11 cellular contexts compared by ENCODE assay signal in the genomic region with DNA sequence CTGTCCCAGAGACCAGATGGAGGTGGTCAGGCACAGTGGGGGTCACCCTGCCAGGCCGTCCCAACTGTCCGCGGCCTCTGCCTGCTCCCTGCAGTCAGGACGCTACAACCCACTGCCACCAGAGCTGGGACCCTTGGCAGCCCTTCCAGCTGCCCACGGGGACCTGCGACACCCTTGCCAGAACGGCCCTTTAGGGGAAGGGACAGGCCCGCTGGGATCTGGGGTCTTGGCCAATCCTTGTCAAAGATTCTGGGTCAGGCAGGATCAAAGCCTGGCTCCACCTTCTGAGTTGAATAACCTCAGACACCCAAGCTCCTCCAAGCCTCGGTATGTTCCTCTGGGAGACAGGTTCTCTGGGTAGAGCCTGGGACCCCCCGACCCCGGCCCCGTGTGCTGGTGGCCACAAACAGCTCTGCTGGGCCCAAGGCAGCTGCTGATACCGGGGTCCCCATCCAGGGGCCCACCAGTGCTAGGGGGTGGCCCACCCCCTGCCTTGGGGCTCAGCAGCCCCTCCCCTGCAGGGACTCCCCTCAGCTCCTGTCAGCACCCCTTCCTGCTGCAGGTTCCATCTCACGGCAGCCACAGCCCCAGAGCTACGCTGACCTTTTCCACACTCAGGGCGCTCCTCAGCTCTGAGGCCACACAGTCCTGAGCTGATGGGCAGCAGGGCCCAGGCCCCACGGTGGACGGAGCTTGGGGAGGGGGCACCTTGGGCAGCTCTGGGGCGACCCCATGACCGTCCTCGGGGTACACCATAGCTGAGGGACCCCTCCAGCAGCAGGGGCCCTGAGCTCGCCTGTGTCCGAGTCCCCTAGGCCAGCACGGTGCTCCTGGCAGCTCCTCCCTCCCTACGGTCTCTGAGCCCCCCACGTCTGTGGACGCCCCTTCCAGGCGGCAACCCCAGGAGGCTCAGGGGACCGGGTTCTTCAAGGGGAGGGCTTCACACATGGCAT. TPM values are rescaled to one million over a fixed set of nuclear protein-coding genes. Genes with fewer than 3 reads are reported as not detected.
DNase-seq lines count a peak whose midpoint lies in the region; ATAC-seq and TF ChIP-seq lines count a peak whose summit lies in the region.
"Had no signal": no experiment of that assay in that cellular context is flagged by ENCODE, and none has a peak within 500 bp of the region (broad histone marks: within the 10 kb centered on the region; RNA-seq: fewer than 3 reads in every experiment).

No MANE protein-coding gene starts in this region.

- H3K4me1 ChIP-seq in fibroblast of lung (ENCODE audit: control insufficient read depth, extremely low read depth, insufficient read depth, low read length) (peaks cover 23% of the 10 kb centered on the region), muscle layer of duodenum (ENCODE audit: control insufficient read depth in 1 of 2, insufficient read depth in 2 of 2, low read length in 2 of 2) (peaks cover 0 to 7% of the 10 kb centered on the region in 2 donors), tibial nerve (peaks cover 0 to 78% (median 35%) of the 10 kb centered on the region in 4 donors), SK-N-SH (ENCODE audit: control insufficient read depth in 1 of 2, insufficient read depth in 2 of 2, low read depth in 1 of 2, low read length in 1 of 2) (peaks cover 0 to 17% of the 10 kb centered on the region in 2 experiments; a peak in 1 of 4 replicates)

- H3K9me3 Mint-ChIP-seq in WTC11 = no peaks in the 10 kb centered on the region
- H3K9me3 Mint-ChIP-seq in activated CD4-positive, alpha-beta T cell treated with anti-CD3 and anti-CD28 coated beads, Interleukin-2, amount 10 ng/mL, durations not matched to agents 24 days and 14 days = no peaks in the 10 kb centered on the region
- H3K9me3 Mint-ChIP-seq: central memory CD8-positive, alpha-beta T cell; stimulated activated naive CD8-positive, alpha-beta T cell treated with anti-CD3 and anti-CD28 coated beads, Interleukin-15, Interleukin-2, amounts not matched to agents 100 ng/mL and 50 ng/mL, for 24 hours had no signal

- no peaks in the 10 kb centered on the region for H3K9me3 ChIP-seq in fibroblast of lung (ENCODE audit: control insufficient read depth, insufficient read depth, low read depth, low read length)
- no peaks in the 10 kb centered on the region for H3K9me3 ChIP-seq in muscle layer of duodenum (ENCODE audit: control insufficient read depth in 1 of 2, low read length in 2 of 2)
- H3K9me3 ChIP-seq in tibial nerve = no peaks in the 10 kb centered on the region
- H3K9me3 ChIP-seq in SK-N-SH = no peaks in the 10 kb centered on the region

- no peaks in the 10 kb centered on the region for H3K9me2 ChIP-seq in SK-N-SH

- no peaks in the 10 kb centered on the region for H3K4me1 Mint-ChIP-seq in WTC11
- H3K4me1 Mint-ChIP-seq in activated CD4-positive, alpha-beta T cell treated with anti-CD3 and anti-CD28 coated beads, Interleukin-2, amount 10 ng/mL, durations not matched to agents 24 days and 14 days = no peaks in the 10 kb centered on the region
- H3K4me1 Mint-ChIP-seq: central memory CD8-positive, alpha-beta T cell had no signal

- H3K4me2 ChIP-seq in fibroblast of lung (ENCODE audit: extremely low read depth, insufficient read depth, low read length) (peak overlapping the region; percentile 70), SK-N-SH (no peak overlapping the region)

- TF ChIP-seq RAD21 in SK-N-SH (IDR thresholded peaks at IDR 0.05; ENCODE audit: low read length) = no peak

- peaks cover 67% of the 10 kb centered on the region for H3K79me2 ChIP-seq in fibroblast of lung (ENCODE audit: control insufficient read depth, insufficient read depth, low read length)
- peaks cover 31% of the 10 kb centered on the region; the same call in 1 of the 2 replicates for H3K79me2 ChIP-seq in SK-N-SH (ENCODE audit: insufficient read depth)

- H2AFZ ChIP-seq in fibroblast of lung (ENCODE audit: low read length) (no peak overlapping the region), SK-N-SH (ENCODE audit: low read depth) (no peak overlapping the region)

- no peaks in the 10 kb centered on the region for H3K27me3 ChIP-seq in fibroblast of lung (ENCODE audit: control insufficient read depth, insufficient read depth, low read length)
- no peaks in the 10 kb centered on the region for H3K27me3 ChIP-seq in muscle layer of duodenum (ENCODE audit: low read depth, low read length)
- H3K27me3 ChIP-seq in tibial nerve = no peaks in the 10 kb centered on the region
- H3K27me3 ChIP-seq in SK-N-SH (ENCODE audit: insufficient read depth) = no peaks in the 10 kb centered on the region

- H4K20me1 ChIP-seq in fibroblast of lung (ENCODE audit: control insufficient read depth, extremely low read depth, insufficient read depth, low read length) = no peaks in the 10 kb centered on the region
- H4K20me1 ChIP-seq in SK-N-SH (ENCODE audit: insufficient read depth) = peaks cover 44% of the 10 kb centered on the region

- H3K27me3 Mint-ChIP-seq in WTC11 (ENCODE audit: low read depth) = no peaks in the 10 kb centered on the region
- no peaks in the 10 kb centered on the region for H3K27me3 Mint-ChIP-seq in activated CD4-positive, alpha-beta T cell treated with anti-CD3 and anti-CD28 coated beads, Interleukin-2, amount 10 ng/mL, durations not matched to agents 24 days and 14 days
- H3K27me3 Mint-ChIP-seq: central memory CD8-positive, alpha-beta T cell; stimulated activated naive CD8-positive, alpha-beta T cell treated with anti-CD3 and anti-CD28 coated beads, Interleukin-15, Interleukin-2, amounts not matched to agents 100 ng/mL and 50 ng/mL, for 24 hours had no signal

- H3K4me3 Mint-ChIP-seq in WTC11 = no peak overlapping the region
- H3K4me3 Mint-ChIP-seq in activated CD4-positive, alpha-beta T cell treated with anti-CD3 and anti-CD28 coated beads, Interleukin-2, amount 10 ng/mL, durations not matched to agents 24 days and 14 days = no peak overlapping the region
- H3K4me3 Mint-ChIP-seq: central memory CD8-positive, alpha-beta T cell; stimulated activated naive CD8-positive, alpha-beta T cell treated with anti-CD3 and anti-CD28 coated beads, Interleukin-15, Interleukin-2, amounts not matched to agents 100 ng/mL and 50 ng/mL, for 24 hours had no signal

- WGBS in tibial nerve, 2 donors = 61 to 69% methylated on average over 26 to 29 of the region's 29 CpGs
- 91% methylated on average over 8 of the region's 29 CpGs for WGBS in SK-N-SH (ENCODE audit: low lambda C conversion rate)

- H3K9ac ChIP-seq in fibroblast of lung (ENCODE audit: insufficient read depth, low read length) (peak overlapping the region; percentile 90), SK-N-SH (no peak overlapping the region)

- H3K27ac ChIP-seq in fibroblast of lung (ENCODE audit: insufficient read depth, low read length) (peak overlapping the region; percentile 99), muscle layer of duodenum (ENCODE audit: low read length) (peak overlapping the region; percentile 82), tibial nerve (peak overlapping the region; percentile 71 to 96 (median 92)), SK-N-SH (ENCODE audit: low read depth in 2 of 2, low read length in 1 of 2) (no peak overlapping the region; a peak in 1 of 4 replicates)

- DNase-seq in WTC11 (ENCODE audit: low spot score) = no peak
- no peak for DNase-seq in fibroblast of lung (ENCODE audit: low read depth in 2 of 2)
- DNase-seq in tibial nerve (ENCODE audit: low spot score in 2 of 2) = no peak
- DNase-seq in activated CD4-positive, alpha-beta T cell treated with anti-CD3 and anti-CD28 coated beads, Interleukin-2, amount 10 ng/mL, durations not matched to agents 24 days and 14 days = no peak
- no peak for DNase-seq in LoVo (ENCODE audit: low spot score)
- DNase-seq in kidney tubule cell (ENCODE audit: low spot score) = no peak
- DNase-seq in SK-N-SH = no peak
- DNase-seq: activated CD8-positive, alpha-beta memory T cell treated with anti-CD3 and anti-CD28 coated beads for 24 hours had no signal

- H3F3A ChIP-seq in SK-N-SH (replicated peaks; ENCODE audit: insufficient read depth) = no peaks in the 10 kb centered on the region

- peak overlapping the region; percentile 53; the same call in 1 of the 2 replicates for H3K27ac Mint-ChIP-seq in WTC11
- no peak overlapping the region for H3K27ac Mint-ChIP-seq in activated CD4-positive, alpha-beta T cell treated with anti-CD3 and anti-CD28 coated beads, Interleukin-2, amount 10 ng/mL, durations not matched to agents 24 days and 14 days
- H3K27ac Mint-ChIP-seq: stimulated activated naive CD8-positive, alpha-beta T cell treated with anti-CD3 and anti-CD28 coated beads, Interleukin-15, Interleukin-2, amounts not matched to agents 100 ng/mL and 50 ng/mL, for 24 hours had no signal

- CTCF ChIA-PET in WTC11 (lab: Charles Lee) (interaction anchor here (0.9 to 2.1 kb wide), 6 partner anchors 26 to 154 kb away, joined by 3 to 13 read pairs (median 4); no protein-coding TSS in a partner anchor), SK-N-SH (lab: Yijun Ruan, JAX) (interaction anchor here (1.1 to 2.2 kb wide), 3 partner anchors 23 to 43 kb away, joined by 3 to 9 read pairs (median 3); no protein-coding TSS in a partner anchor)

- TF ChIP-seq CTCF in WTC11 (IDR thresholded peaks at IDR 0.05) (no peak), fibroblast of lung (conservative IDR thresholded peaks at IDR 0.05 in 1 of 2, IDR thresholded peaks at IDR 0.05 in 1 of 2; ENCODE audit: low read depth in 1 of 2, low read length in 2 of 2) (no peak), tibial nerve (IDR thresholded peaks at IDR 0.05) (no peak), SK-N-SH (IDR thresholded peaks at IDR 0.05) (no peak)

- H3K36me3 ChIP-seq in fibroblast of lung (ENCODE audit: control insufficient read depth, insufficient read depth, low read length) (peaks cover 26% of the 10 kb centered on the region), muscle layer of duodenum (ENCODE audit: control insufficient read depth in 1 of 2, insufficient read depth in 2 of 2, low read length in 2 of 2) (peaks cover 4 to 18% of the 10 kb centered on the region in 2 donors), tibial nerve (peaks cover 0 to 41% (median 6%) of the 10 kb centered on the region in 3 donors), SK-N-SH (replicated peaks in 1 of 2; ENCODE audit: control insufficient read depth in 1 of 2, insufficient read depth in 2 of 2, low read length in 1 of 2) (peaks cover 0 to 11% of the 10 kb centered on the region in 2 experiments)

- intact Hi-C loops in activated CD4-positive, alpha-beta T cell treated with anti-CD3 and anti-CD28 coated beads, Interleukin-2, amount 10 ng/mL, durations not matched to agents 24 days and 14 days (cut with micrococcal nuclease) = no loop called here

- POLR2A ChIA-PET in WTC11 (lab: Charles Lee) (no interaction called here), SK-N-SH (lab: Yijun Ruan, JAX) (interaction anchor here (0.6 to 1.5 kb wide), 2 partner anchors 8 to 25 kb away, joined by 3 to 4 read pairs; no protein-coding TSS in a partner anchor)

- TF ChIP-seq POLR2A in tibial nerve (IDR thresholded peaks at IDR 0.05) = no peak

- H3K4me3 ChIP-seq in fibroblast of lung (replicated peaks in 1 of 4; ENCODE audit: control extremely low read depth in 1 of 4, insufficient read depth in 1 of 4, low read depth in 3 of 4, low read length in 4 of 4) = peak overlapping the region in 2 of 4 experiments; percentile 7 to 56
- H3K4me3 ChIP-seq in muscle layer of duodenum (ENCODE audit: low read depth in 1 of 2, low read length in 2 of 2) = peak overlapping the region; percentile 21 to 26
- peak overlapping the region in 3 of 4 donors; percentile 7 to 50 (median 41) for H3K4me3 ChIP-seq in tibial nerve
- H3K4me3 ChIP-seq in SK-N-SH (ENCODE audit: low read depth in 2 of 2, low read length in 1 of 2) = no peak overlapping the region

- ATAC-seq in WTC11 = no peak

- no peak for TF ChIP-seq EP300 in tibial nerve (IDR thresholded peaks at IDR 0.05)
- no peak for TF ChIP-seq EP300 in SK-N-SH (IDR thresholded peaks at IDR 0.05; ENCODE audit: borderline replicate concordance in 1 of 2, low read depth in 1 of 2, low read length in 1 of 2)

- peaks cover 12% of the 10 kb centered on the region for H3K36me3 Mint-ChIP-seq in WTC11
- peaks cover 11% of the 10 kb centered on the region for H3K36me3 Mint-ChIP-seq in activated CD4-positive, alpha-beta T cell treated with anti-CD3 and anti-CD28 coated beads, Interleukin-2, amount 10 ng/mL, durations not matched to agents 24 days and 14 days (ENCODE audit: low read depth)

RNA-seq across cellular contexts. Expression of gene SBNO2, which starts 18.4 kb away (rescaled TPM):
- total RNA-seq in WTC11 (2021) (40.7 to 57.3 TPM (median 48.0 TPM) in 3 replicates), fibroblast of lung (49.6 and 55.8 TPM in 2 replicates), tibial nerve (100 to 1,000 TPM in 1 of 4 donors, 10 to 100 TPM in 3; 26.6 to 105 (median 39.3) TPM)
- polyA plus RNA-seq in fibroblast of lung (12.6 and 14.3 TPM in 2 replicates), SK-N-SH (2012; rRNA removed) (15.7 and 18.3 TPM in 2 replicates)
- 33.0 and 34.3 TPM in 2 replicates for polyA plus RNA-seq in fibroblast of lung (2012)
- polyA minus RNA-seq in fibroblast of lung (ENCODE audit: low replicate concordance) = 72.0 and 92.9 TPM in 2 replicates
- total RNA-seq in activated CD4-positive, alpha-beta T cell treated with anti-CD3 and anti-CD28 coated beads, Interleukin-2, amount 10 ng/mL, durations not matched to agents 24 days and 14 days = 97.1 and 98.9 TPM in 2 replicates
- polyA plus RNA-seq in SK-N-SH (2012; cell fraction: cytosol; rRNA removed) = 4.5 and 9.3 TPM in 2 replicates
- polyA plus RNA-seq in SK-N-SH (2012; cell fraction: nucleus; rRNA removed) = 69.0 and 70.1 TPM in 2 replicates

RNA-seq across cellular contexts. Expression of gene STK11, which starts 50.0 kb away (rescaled TPM):
- total RNA-seq in WTC11 (2021) (106 to 112 TPM (median 106 TPM) in 3 replicates), fibroblast of lung (96.6 and 100 TPM in 2 replicates), tibial nerve (10 to 100 TPM; 52.5 to 91.2 (median 68.7) TPM)
- polyA plus RNA-seq in fibroblast of lung (23.7 TPM in 2 replicates), SK-N-SH (2012; rRNA removed) (53.5 and 55.5 TPM in 2 replicates)
- polyA plus RNA-seq in fibroblast of lung (2012) = 32.9 and 34.7 TPM in 2 replicates
- polyA minus RNA-seq in fibroblast of lung (ENCODE audit: low replicate concordance) = 24.9 and 42.8 TPM in 2 replicates
- 70.3 and 70.9 TPM in 2 replicates for total RNA-seq in activated CD4-positive, alpha-beta T cell treated with anti-CD3 and anti-CD28 coated beads, Interleukin-2, amount 10 ng/mL, durations not matched to agents 24 days and 14 days
- 27.7 and 37.8 TPM in 2 replicates for polyA plus RNA-seq in SK-N-SH (2012; cell fraction: cytosol; rRNA removed)
- 173 and 201 TPM in 2 replicates for polyA plus RNA-seq in SK-N-SH (2012; cell fraction: nucleus; rRNA removed)

RNA-seq across cellular contexts. Expression of gene GPX4, which starts 51.8 kb away (rescaled TPM):
- 363 to 377 TPM (median 368 TPM) in 3 replicates for total RNA-seq in WTC11 (2021)
- 428 and 430 TPM in 2 replicates for total RNA-seq in fibroblast of lung
- polyA plus RNA-seq in fibroblast of lung = 325 and 473 TPM in 2 replicates
- polyA plus RNA-seq in fibroblast of lung (2012) = 392 and 625 TPM in 2 replicates
- polyA minus RNA-seq in fibroblast of lung (ENCODE audit: low replicate concordance) = 298 and 306 TPM in 2 replicates
- total RNA-seq in tibial nerve = 100 to 1,000 TPM; 337 to 518 (median 493) TPM
- 225 and 239 TPM in 2 replicates for total RNA-seq in activated CD4-positive, alpha-beta T cell treated with anti-CD3 and anti-CD28 coated beads, Interleukin-2, amount 10 ng/mL, durations not matched to agents 24 days and 14 days
- 566 and 925 TPM in 2 replicates for polyA plus RNA-seq in SK-N-SH (2012; rRNA removed)
- polyA plus RNA-seq in SK-N-SH (2012; cell fraction: cytosol; rRNA removed) = 591 and 700 TPM in 2 replicates
- polyA plus RNA-seq in SK-N-SH (2012; cell fraction: nucleus; rRNA removed) = 511 and 671 TPM in 2 replicates

Comparison
In these comparisons a context has a peak if more than half of its experiments do, and no peak if none do; other contexts are left out.
1. H3K27ac ChIP-seq: peak in fibroblast of lung (single experiment), muscle layer of duodenum (single experiment) and tibial nerve (4 of 4); none in SK-N-SH (0 of 2).
2. H3K4me3 ChIP-seq: peak in muscle layer of duodenum (2 of 2) and tibial nerve (3 of 4); none in SK-N-SH (0 of 2).